ENCODE assay signal across 31 cellular contexts in the genomic region with DNA sequence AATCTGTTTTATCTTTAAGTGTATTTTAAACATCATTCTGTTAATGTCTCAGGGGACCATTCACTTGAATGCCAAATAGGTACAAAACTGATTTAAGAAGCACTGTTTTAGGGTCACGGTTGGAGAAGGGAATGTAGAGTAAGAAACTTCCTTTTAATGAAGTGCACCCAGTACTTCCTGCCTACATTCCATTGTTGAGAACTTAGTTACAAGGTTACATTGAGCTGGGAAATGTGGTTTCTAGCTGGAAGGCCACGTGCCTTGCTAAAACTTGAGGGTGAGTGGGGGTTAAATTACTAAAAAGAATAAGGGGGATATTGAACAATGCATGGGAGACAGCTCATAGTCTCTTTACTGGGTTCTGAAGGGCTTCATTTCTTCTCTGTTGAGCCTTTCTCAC.
A peak's percentile ranks its signal among the peaks of the same experiment; 100 is the strongest.
DNase-seq lines count a peak whose midpoint lies in the region; ATAC-seq, FAIRE-seq and TF ChIP-seq lines count a peak whose summit lies in the region.
"Had no signal": no experiment of that assay in that cellular context is flagged by ENCODE, and none has a peak within 500 bp of the region (broad histone marks: within the 10 kb centered on the region; RNA-seq: fewer than 3 reads in every experiment).

No MANE protein-coding gene starts in this region.

- H3K9ac ChIP-seq in GM23248 (no peak overlapping the region), K562 (ENCODE audit: insufficient read depth in 1 of 2, low read depth in 2 of 2, low read length in 2 of 2) (no peak overlapping the region), neuronal stem cell (ENCODE audit: low read depth, low read length, poor library complexity) (no peak overlapping the region)

- H2BK15ac ChIP-seq in neuronal stem cell (ENCODE audit: low read length): no peak overlapping the region

- H4K20me1 ChIP-seq in GM23248 (ENCODE audit: insufficient read depth) (no peaks in the 10 kb centered on the region), K562 (replicated peaks; ENCODE audit: control insufficient read depth, insufficient read depth, low read length) (no peaks in the 10 kb centered on the region)

- no TSS peak for BruUV-seq in K562 (replicated peaks; lab: Mats Ljungman, UMichigan)

- intact Hi-C loops in K562 (cut with micrococcal nuclease): no loop called here

- H2BK12ac ChIP-seq in neuronal stem cell (ENCODE audit: low read length): no peak overlapping the region

- no peak overlapping the region for H4K91ac ChIP-seq in neuronal stem cell (ENCODE audit: low read depth, low read length, poor library complexity)

- no peak overlapping the region for H2AK5ac ChIP-seq in neuronal stem cell (ENCODE audit: low read depth, low read length)

- H3K9me1 ChIP-seq in K562 (ENCODE audit: control insufficient read depth, insufficient read depth, low read length): no peaks in the 10 kb centered on the region

- H2BK5ac ChIP-seq in neuronal stem cell (ENCODE audit: low read length): no peak overlapping the region

- in situ Hi-C loops in GM23248 (cut with MboI) (no loop called here), K562 (cut with MboI) (no loop called here)

- no peak for TF ChIP-seq CTCF in K562 (IDR thresholded peaks at IDR 0.05 in 2 of 3, conservative IDR thresholded peaks at IDR 0.05 in 1 of 3; ENCODE audit: insufficient read depth in 2 of 3, low read depth in 1 of 3, low read length in 3 of 3)
- no peak for TF ChIP-seq CTCF in tibial nerve (IDR thresholded peaks at IDR 0.05)

- CTCF ChIA-PET in K562 (lab: Yijun Ruan, JAX; ENCODE audit: low intra/inter-chr PET ratio): no interaction called here

- H2BK120ac ChIP-seq in neuronal stem cell (ENCODE audit: low read depth, low read length): no peak overlapping the region

- no peaks in the 10 kb centered on the region for H3K4me1 ChIP-seq in GM23248 (ENCODE audit: insufficient read depth)
- no peaks in the 10 kb centered on the region for H3K4me1 ChIP-seq in K562 (replicated peaks in 1 of 2; ENCODE audit: control insufficient read depth in 2 of 2, insufficient read depth in 2 of 2, low read length in 2 of 2)
- peaks cover 0 to 3% of the 10 kb centered on the region in 2 donors for H3K4me1 ChIP-seq in neuronal stem cell (ENCODE audit: control insufficient read depth in 2 of 2, insufficient read depth in 1 of 2, low read depth in 1 of 2, low read length in 2 of 2)
- H3K4me1 ChIP-seq in tibial nerve: no peaks in the 10 kb centered on the region
- H3K4me1 ChIP-seq: Caco-2, Peyer's patch, prostate gland, tibial artery had no signal

- no peak overlapping the region for H3K4ac ChIP-seq in neuronal stem cell (ENCODE audit: low read length)

- H3K79me2 ChIP-seq in GM23248 (ENCODE audit: insufficient read depth) (no peaks in the 10 kb centered on the region), K562 (ENCODE audit: control insufficient read depth, insufficient read depth, low read length) (no peaks in the 10 kb centered on the region)

- ATAC-seq in K562: no peak
- ATAC-seq in HG03159 (IDR thresholded peaks at IDR 0.05; ENCODE audit: unreplicated experiment): no peak
- ATAC-seq: activated naive CD4-positive, alpha-beta T cell treated with anti-CD3 and anti-CD28 coated beads, Interleukin-2, amount 50 U/mL, for 72 hours; naive thymus-derived CD4-positive, alpha-beta T cell had no signal

- no peak overlapping the region for H4K8ac ChIP-seq in neuronal stem cell (ENCODE audit: low read depth, low read length)

- TF ChIP-seq RAD21 in K562 (CRISPR knock-in tag; conservative IDR thresholded peaks at IDR 0.05 in 1 of 2, IDR thresholded peaks at IDR 0.05 in 1 of 2): no peak

- H3K9me3 ChIP-seq in GM23248 (ENCODE audit: low read depth) (no peaks in the 10 kb centered on the region), K562 (replicated peaks; ENCODE audit: control insufficient read depth, insufficient read depth, low read depth, low read length) (peaks cover 3% of the 10 kb centered on the region), neuronal stem cell (replicated peaks in 1 of 2; ENCODE audit: control insufficient read depth in 2 of 2, insufficient read depth in 1 of 2, low read depth in 1 of 2, low read length in 2 of 2) (peaks cover 0 to 2% of the 10 kb centered on the region in 2 donors), tibial nerve (no peaks in the 10 kb centered on the region)
- H3K9me3 ChIP-seq: Caco-2, Peyer's patch, prostate gland, tibial artery had no signal

- DNase-seq in GM23248: no peak
- DNase-seq in Kasumi-1 (lab: John Stamatoyannopoulos, UW): peak; percentile 28 to 29
- no peak for DNase-seq in K562 (ENCODE audit: extremely low read depth in 1 of 4, low spot score in 3 of 4)
- no peak for DNase-seq in neuronal stem cell (ENCODE audit: low spot score)
- no peak for DNase-seq in tibial nerve (ENCODE audit: low spot score in 2 of 2)
- DNase-seq in retina: no peak
- DNase-seq: activated CD4-positive, alpha-beta T cell treated with anti-CD3 and anti-CD28 coated beads, Interleukin-2, amount 10 ng/mL, durations not matched to agents 7 days and 5 days; activated effector memory CD4-positive, alpha-beta T cell treated with Interleukin-2 at 50 U/mL for 16 hours; Caco-2; cortex of kidney; DMS53; effector memory CD4-positive, alpha-beta T cell; GDM1; midbrain; naive thymus-derived CD4-positive, alpha-beta T cell; NCI-H1092; NCI-H1694; NCI-H446; NCI-H748 treated with DMSO at 0.1 percent for 48 hours; occipital lobe; Peyer's patch; SHP77; stimulated activated CD4-positive, alpha-beta T cell treated with anti-CD3 and anti-CD28 coated beads, Interleukin-4, amount 100 ng/mL, for 24 hours; tibial artery; WERI-Rb-1 had no signal

- no peak overlapping the region for H3K18ac ChIP-seq in neuronal stem cell (ENCODE audit: low read length)

- TF ChIP-seq POLR2A in K562 (conservative IDR thresholded peaks at IDR 0.05) (no peak), tibial nerve (IDR thresholded peaks at IDR 0.05) (no peak)

- H3K14ac ChIP-seq in neuronal stem cell (ENCODE audit: low read length): no peak overlapping the region

- no peak for FAIRE-seq in K562 (lab: Jason Lieb, UNC)
- FAIRE-seq: H54, islet of Langerhans had no signal

- TF ChIP-seq EP300 in K562 (IDR thresholded peaks at IDR 0.05; ENCODE audit: low read length) (no peak), tibial nerve (IDR thresholded peaks at IDR 0.05) (no peak)

- no peak overlapping the region for H3K23ac ChIP-seq in neuronal stem cell (ENCODE audit: low read depth, low read length, poor library complexity)

- H3K27ac ChIP-seq in GM23248 (no peak overlapping the region), K562 (ENCODE audit: extremely low read depth, low read depth, low read length) (no peak overlapping the region), neuronal stem cell (replicated peaks; ENCODE audit: low read length) (no peak overlapping the region), tibial nerve (no peak overlapping the region)
- H3K27ac ChIP-seq: C4-2B, Peyer's patch, prostate gland, tibial artery, WERI-Rb-1 had no signal

- 34 to 42% methylated on average over 2 of the region's 2 CpGs for WGBS in GM23248 (ENCODE audit: low coverage in 1 of 2, low lambda C conversion rate in 2 of 2, missing lambda C conversion rate in 2 of 2), 2 experiments
- WGBS in K562 (ENCODE audit: insufficient coverage, low coverage, missing lambda C conversion rate): 7% methylated on average over 2 of the region's 2 CpGs
- WGBS in neuronal stem cell (ENCODE audit: extremely low coverage in 2 of 2, insufficient read length in 2 of 2, insufficient replicate concordance in 1 of 2), 2 donors: no CpG with 5 or more reads among the region's 2 CpGs
- WGBS in tibial nerve, 2 donors: 33 to 35% methylated on average over 2 of the region's 2 CpGs

- H2AFZ ChIP-seq in GM23248 (peak overlapping the region; percentile 59; the same call in 1 of the 2 replicates), K562 (ENCODE audit: low read depth, low read length) (0 out of 2 replicates have a peak overlapping the region, but pooled peaks have one; percentile 14), neuronal stem cell (ENCODE audit: low read length) (peak overlapping the region; percentile 62)

- H3K9me2 ChIP-seq in GM23248 (ENCODE audit: insufficient read depth): no peaks in the 10 kb centered on the region

- H3F3A ChIP-seq in GM23248 (ENCODE audit: insufficient read depth): no peaks in the 10 kb centered on the region

- POLR2A ChIA-PET in K562 (lab: Yijun Ruan, JAX): no interaction called here

- no peaks in the 10 kb centered on the region for H3K36me3 ChIP-seq in GM23248 (ENCODE audit: low read depth)
- H3K36me3 ChIP-seq in K562 (ENCODE audit: control insufficient read depth, insufficient read depth, low read length): no peaks in the 10 kb centered on the region
- H3K36me3 ChIP-seq in neuronal stem cell (replicated peaks in 1 of 2; ENCODE audit: control insufficient read depth in 2 of 2, insufficient read depth in 2 of 2, low read length in 2 of 2): no peaks in the 10 kb centered on the region
- H3K36me3 ChIP-seq in tibial nerve: no peaks in the 10 kb centered on the region
- H3K36me3 ChIP-seq: Peyer's patch, prostate gland, tibial artery, WERI-Rb-1 had no signal

- no peak overlapping the region for H3K4me3 ChIP-seq in GM23248
- no peak overlapping the region for H3K4me3 ChIP-seq in K562
- no peak overlapping the region for H3K4me3 ChIP-seq in neuronal stem cell (ENCODE audit: low read length in 2 of 2)
- H3K4me3 ChIP-seq in tibial nerve: no peak overlapping the region
- H3K4me3 ChIP-seq: Peyer's patch, prostate gland, tibial artery had no signal

- H3K27me3 ChIP-seq in GM23248 (replicated peaks; ENCODE audit: insufficient read depth): no peaks in the 10 kb centered on the region
- H3K27me3 ChIP-seq in K562 (ENCODE audit: control insufficient read depth in 2 of 2, insufficient read depth in 2 of 2, low read length in 2 of 2): peaks cover 0 to 7% of the 10 kb centered on the region in 2 experiments; a peak in 1 of 5 replicates
- no peaks in the 10 kb centered on the region for H3K27me3 ChIP-seq in neuronal stem cell (ENCODE audit: control insufficient read depth in 3 of 3, insufficient read depth in 3 of 3, low read depth in 1 of 3, low read length in 3 of 3)
- no peaks in the 10 kb centered on the region for H3K27me3 ChIP-seq in tibial nerve
- H3K27me3 ChIP-seq: Peyer's patch, tibial artery had no signal

- H3K79me1 ChIP-seq in neuronal stem cell (ENCODE audit: low read depth, low read length): no peaks in the 10 kb centered on the region

- H3K4me2 ChIP-seq in GM23248 (ENCODE audit: unreplicated experiment) (no peak overlapping the region), K562 (ENCODE audit: insufficient read depth, low read length) (no peak overlapping the region), neuronal stem cell (ENCODE audit: insufficient read depth, low read length, poor library complexity, severe bottlenecking) (no peak overlapping the region)

Comparison
In these comparisons a context has a peak if more than half of its experiments do, and no peak if none do; other contexts are left out.
1. DNase-seq: peak in Kasumi-1 (2 of 2); none in GM23248 (single experiment), K562 (0 of 4), neuronal stem cell (single experiment), tibial nerve (0 of 2) and retina (single experiment).
2. Peak in every context shown above with its lines, with median percentiles within 50 percentile points of each other: H2AFZ ChIP-seq.